ENCODE assay signal across 1 cellular context in genomic region chr7:129825005-129825553, GRCh38.
A peak's percentile ranks its signal among the peaks of the same experiment; 100 is the strongest.
TF ChIP-seq lines count a peak whose summit lies in the region.

No MANE protein-coding gene starts in this region.

TF ChIP-seq in HEK293, 187 proteins besides CTCF, POLR2A, EP300 and RAD21 (continued from another document):
- TF ChIP-seq SP7 (tag by site-specific recombination; IDR thresholded peaks at IDR 0.05) (0 out of 2 replicates have a peak, but pooled peaks have one; percentile 29), ZFP3 (tag by site-specific recombination; IDR thresholded peaks at IDR 0.05; ENCODE audit: low read depth) (no peak)
